Comparison of ENCODE assay signal across 1 cellular context in the genomic region with DNA sequence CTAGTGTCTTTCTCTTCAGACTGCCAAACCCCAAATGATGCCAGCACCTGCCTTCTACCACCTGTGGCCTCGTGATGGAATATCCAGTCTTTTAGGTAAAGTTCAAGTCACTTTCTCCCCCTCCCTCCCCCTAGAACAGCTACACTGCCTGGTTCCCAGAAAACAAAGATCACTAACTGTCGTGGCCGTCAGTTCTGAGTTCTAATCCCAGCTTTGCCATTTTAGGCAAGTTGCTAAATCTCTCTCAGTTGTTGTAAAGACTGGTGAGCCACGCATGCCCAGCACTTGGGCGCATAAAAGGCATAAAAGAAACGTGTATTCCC.
TF ChIP-seq lines count a peak whose summit lies in the region.

No MANE protein-coding gene starts in this region.

TF ChIP-seq in GM23338, 12 proteins besides CTCF, POLR2A, EP300 and RAD21 (continued from another document):
- TF ChIP-seq, protein P1, sequence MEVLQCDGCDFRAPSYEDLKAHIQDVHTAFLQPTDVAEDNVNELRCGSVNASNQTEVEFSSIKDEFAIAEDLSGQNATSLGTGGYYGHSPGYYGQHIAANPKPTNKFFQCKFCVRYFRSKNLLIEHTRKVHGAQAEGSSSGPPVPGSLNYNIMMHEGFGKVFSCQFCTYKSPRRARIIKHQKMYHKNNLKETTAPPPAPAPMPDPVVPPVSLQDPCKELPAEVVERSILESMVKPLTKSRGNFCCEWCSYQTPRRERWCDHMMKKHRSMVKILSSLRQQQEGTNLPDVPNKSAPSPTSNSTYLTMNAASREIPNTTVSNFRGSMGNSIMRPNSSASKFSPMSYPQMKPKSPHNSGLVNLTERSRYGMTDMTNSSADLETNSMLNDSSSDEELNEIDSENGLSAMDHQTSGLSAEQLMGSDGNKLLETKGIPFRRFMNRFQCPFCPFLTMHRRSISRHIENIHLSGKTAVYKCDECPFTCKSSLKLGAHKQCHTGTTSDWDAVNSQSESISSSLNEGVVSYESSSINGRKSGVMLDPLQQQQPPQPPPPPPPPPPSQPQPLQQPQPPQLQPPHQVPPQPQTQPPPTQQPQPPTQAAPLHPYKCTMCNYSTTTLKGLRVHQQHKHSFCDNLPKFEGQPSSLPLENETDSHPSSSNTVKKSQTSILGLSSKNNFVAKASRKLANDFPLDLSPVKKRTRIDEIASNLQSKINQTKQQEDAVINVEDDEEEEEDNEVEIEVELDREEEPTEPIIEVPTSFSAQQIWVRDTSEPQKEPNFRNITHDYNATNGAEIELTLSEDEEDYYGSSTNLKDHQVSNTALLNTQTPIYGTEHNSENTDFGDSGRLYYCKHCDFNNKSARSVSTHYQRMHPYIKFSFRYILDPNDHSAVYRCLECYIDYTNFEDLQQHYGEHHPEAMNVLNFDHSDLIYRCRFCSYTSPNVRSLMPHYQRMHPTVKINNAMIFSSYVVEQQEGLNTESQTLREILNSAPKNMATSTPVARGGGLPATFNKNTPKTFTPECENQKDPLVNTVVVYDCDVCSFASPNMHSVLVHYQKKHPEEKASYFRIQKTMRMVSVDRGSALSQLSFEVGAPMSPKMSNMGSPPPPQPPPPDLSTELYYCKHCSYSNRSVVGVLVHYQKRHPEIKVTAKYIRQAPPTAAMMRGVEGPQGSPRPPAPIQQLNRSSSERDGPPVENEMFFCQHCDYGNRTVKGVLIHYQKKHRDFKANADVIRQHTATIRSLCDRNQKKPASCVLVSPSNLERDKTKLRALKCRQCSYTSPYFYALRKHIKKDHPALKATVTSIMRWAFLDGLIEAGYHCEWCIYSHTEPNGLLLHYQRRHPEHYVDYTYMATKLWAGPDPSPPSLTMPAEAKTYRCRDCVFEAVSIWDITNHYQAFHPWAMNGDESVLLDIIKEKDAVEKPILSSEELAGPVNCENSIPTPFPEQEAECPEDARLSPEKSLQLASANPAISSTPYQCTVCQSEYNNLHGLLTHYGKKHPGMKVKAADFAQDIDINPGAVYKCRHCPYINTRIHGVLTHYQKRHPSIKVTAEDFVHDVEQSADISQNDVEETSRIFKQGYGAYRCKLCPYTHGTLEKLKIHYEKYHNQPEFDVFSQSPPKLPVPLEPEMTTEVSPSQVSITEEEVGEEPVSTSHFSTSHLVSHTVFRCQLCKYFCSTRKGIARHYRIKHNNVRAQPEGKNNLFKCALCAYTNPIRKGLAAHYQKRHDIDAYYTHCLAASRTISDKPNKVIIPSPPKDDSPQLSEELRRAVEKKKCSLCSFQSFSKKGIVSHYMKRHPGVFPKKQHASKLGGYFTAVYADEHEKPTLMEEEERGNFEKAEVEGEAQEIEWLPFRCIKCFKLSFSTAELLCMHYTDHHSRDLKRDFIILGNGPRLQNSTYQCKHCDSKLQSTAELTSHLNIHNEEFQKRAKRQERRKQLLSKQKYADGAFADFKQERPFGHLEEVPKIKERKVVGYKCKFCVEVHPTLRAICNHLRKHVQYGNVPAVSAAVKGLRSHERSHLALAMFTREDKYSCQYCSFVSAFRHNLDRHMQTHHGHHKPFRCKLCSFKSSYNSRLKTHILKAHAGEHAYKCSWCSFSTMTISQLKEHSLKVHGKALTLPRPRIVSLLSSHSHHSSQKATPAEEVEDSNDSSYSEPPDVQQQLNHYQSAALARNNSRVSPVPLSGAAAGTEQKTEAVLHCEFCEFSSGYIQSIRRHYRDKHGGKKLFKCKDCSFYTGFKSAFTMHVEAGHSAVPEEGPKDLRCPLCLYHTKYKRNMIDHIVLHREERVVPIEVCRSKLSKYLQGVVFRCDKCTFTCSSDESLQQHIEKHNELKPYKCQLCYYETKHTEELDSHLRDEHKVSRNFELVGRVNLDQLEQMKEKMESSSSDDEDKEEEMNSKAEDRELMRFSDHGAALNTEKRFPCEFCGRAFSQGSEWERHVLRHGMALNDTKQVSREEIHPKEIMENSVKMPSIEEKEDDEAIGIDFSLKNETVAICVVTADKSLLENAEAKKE (CRISPR knock-in tag; IDR thresholded peaks at IDR 0.05): no peak
- no peak for TF ChIP-seq EZH2phosphoT487 (IDR thresholded peaks at IDR 0.05; ENCODE audit: unreplicated experiment)
